Comparison of ENCODE assay signal across 8 cellular contexts in the genomic region with DNA sequence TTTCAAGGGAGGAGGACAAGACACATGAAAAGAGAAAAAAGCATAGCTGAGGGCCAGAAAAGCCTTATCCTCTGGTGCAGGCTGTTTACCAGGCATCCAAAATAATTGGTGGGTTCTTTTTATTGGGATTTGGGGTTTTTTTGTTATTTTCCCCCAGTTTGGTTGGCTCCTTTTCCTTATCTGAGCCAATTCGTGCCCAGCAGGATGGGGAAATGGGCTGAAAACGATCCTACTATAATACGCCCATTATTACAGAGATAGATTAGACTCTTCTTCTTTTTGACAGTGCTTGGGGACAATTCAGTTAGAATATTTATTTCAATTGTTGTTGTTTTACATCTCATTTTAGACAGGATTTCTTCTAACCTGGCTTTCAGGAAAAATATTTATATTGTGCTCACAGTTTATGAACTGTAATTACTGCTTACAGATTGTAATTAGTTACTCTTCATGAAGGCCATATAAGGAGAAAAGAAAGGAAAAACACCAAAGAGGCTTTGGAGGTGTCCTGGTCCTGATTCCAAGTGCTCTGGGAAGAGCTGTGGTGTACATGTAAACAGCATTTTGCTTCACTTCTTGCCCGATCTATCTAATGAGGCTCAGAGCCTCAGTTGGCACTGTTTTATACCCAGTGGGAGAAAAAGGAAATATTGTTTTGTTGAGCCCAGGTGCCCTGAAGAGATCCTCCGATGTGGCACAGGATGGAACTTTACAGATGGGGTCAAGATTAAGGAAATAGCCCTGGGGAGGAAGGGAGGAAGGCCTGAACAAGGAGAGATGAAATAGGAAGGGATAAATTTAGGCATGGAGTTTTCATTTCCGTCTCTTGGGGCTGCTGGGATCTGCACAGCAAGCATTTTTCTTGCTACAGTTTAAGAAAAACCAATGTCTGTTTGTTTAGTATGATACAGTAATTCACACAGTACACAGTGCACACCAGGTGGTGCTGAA. TPM values are rescaled to one million over a fixed set of nuclear protein-coding genes. Genes with fewer than 3 reads are reported as not detected.
DNase-seq lines count a peak whose midpoint lies in the region; ATAC-seq and TF ChIP-seq lines count a peak whose summit lies in the region.

No MANE protein-coding gene starts in this region.

- DNase-seq in ELR (ENCODE audit: low read depth) = peak; percentile 44
- peak; percentile 64 for DNase-seq in KBM-7
- DNase-seq in activated CD4-positive, alpha-beta memory T cell treated with anti-CD3 and anti-CD28 coated beads, Interleukin-2, amount 10 ng/mL, durations not matched to agents 7 days and 5 days = no peak
- no peak for DNase-seq in Right ventricle myocardium superior
- DNase-seq in progenitor cell of endocrine pancreas (ENCODE audit: low spot score, unreplicated experiment) = no peak
- DNase-seq in NCI-H345 (lab: John Stamatoyannopoulos, UW) = no peak
- DNase-seq in ureter (ENCODE audit: low spot score) = no peak

- H3K4me3 Mint-ChIP-seq in activated CD4-positive, alpha-beta memory T cell treated with anti-CD3 and anti-CD28 coated beads, Interleukin-2, amount 10 ng/mL, durations not matched to agents 7 days and 5 days = peak overlapping the region; percentile 83
- peak overlapping the region; percentile 89 for H3K4me3 Mint-ChIP-seq in progenitor cell of endocrine pancreas (ENCODE audit: low read depth)

- ATAC-seq in Right ventricle myocardium superior (ENCODE audit: poor library complexity) = peak; percentile 28
- ATAC-seq in GM18511 (IDR thresholded peaks at IDR 0.05; ENCODE audit: unreplicated experiment) = no peak

- peaks cover 2% of the 10 kb centered on the region for H3K27me3 Mint-ChIP-seq in activated CD4-positive, alpha-beta memory T cell treated with anti-CD3 and anti-CD28 coated beads, Interleukin-2, amount 10 ng/mL, durations not matched to agents 7 days and 5 days
- peaks cover 3% of the 10 kb centered on the region for H3K27me3 Mint-ChIP-seq in progenitor cell of endocrine pancreas

- in situ Hi-C loops in KBM-7 (cut with MboI; ENCODE audit: low pct_unique_long_range_greater_than_20kb, low sequenced_read_pairs) = no loop called here

- peak overlapping the region; percentile 96 for H3K27ac Mint-ChIP-seq in activated CD4-positive, alpha-beta memory T cell treated with anti-CD3 and anti-CD28 coated beads, Interleukin-2, amount 10 ng/mL, durations not matched to agents 7 days and 5 days
- peak overlapping the region; percentile 93 for H3K27ac Mint-ChIP-seq in progenitor cell of endocrine pancreas

- TF ChIP-seq CTCF in progenitor cell of endocrine pancreas (IDR thresholded peaks at IDR 0.05; ENCODE audit: unreplicated experiment) = no peak

- intact Hi-C loops in Right ventricle myocardium superior (cut with DNase I) = no loop called here

- CTCF ChIA-PET in activated CD4-positive, alpha-beta memory T cell treated with anti-CD3 and anti-CD28 coated beads, Interleukin-2, amount 10 ng/mL, durations not matched to agents 7 days and 5 days (lab: Charles Lee) = interaction anchor here (0.7 to 1.9 kb wide), 3 partner anchors 13 to 17 kb away, joined by 3 to 5 read pairs (median 4); no protein-coding TSS in a partner anchor

- H3K36me3 Mint-ChIP-seq in activated CD4-positive, alpha-beta memory T cell treated with anti-CD3 and anti-CD28 coated beads, Interleukin-2, amount 10 ng/mL, durations not matched to agents 7 days and 5 days (ENCODE audit: low read depth) = peaks cover 15% of the 10 kb centered on the region
- H3K36me3 Mint-ChIP-seq in progenitor cell of endocrine pancreas (ENCODE audit: insufficient read depth) = peaks cover 8% of the 10 kb centered on the region

- H3K4me1 Mint-ChIP-seq in activated CD4-positive, alpha-beta memory T cell treated with anti-CD3 and anti-CD28 coated beads, Interleukin-2, amount 10 ng/mL, durations not matched to agents 7 days and 5 days = peaks cover 44% of the 10 kb centered on the region
- H3K4me1 Mint-ChIP-seq in progenitor cell of endocrine pancreas (ENCODE audit: low read depth) = peaks cover 23% of the 10 kb centered on the region

- H3K9me3 Mint-ChIP-seq in activated CD4-positive, alpha-beta memory T cell treated with anti-CD3 and anti-CD28 coated beads, Interleukin-2, amount 10 ng/mL, durations not matched to agents 7 days and 5 days = no peaks in the 10 kb centered on the region
- no peaks in the 10 kb centered on the region for H3K9me3 Mint-ChIP-seq in progenitor cell of endocrine pancreas (ENCODE audit: low read depth)

- POLR2A ChIA-PET in activated CD4-positive, alpha-beta memory T cell treated with anti-CD3 and anti-CD28 coated beads, Interleukin-2, amount 10 ng/mL, durations not matched to agents 7 days and 5 days (lab: Charles Lee) = interaction anchor here (0.9 to 6.3 kb wide), 14 partner anchors 8 to 445 kb away, joined by 3 to 115 read pairs (median 7); a partner anchor contains a TSS

RNA-seq across cellular contexts. Expression of a gene that starts 0.6 kb away (rescaled TPM):
- total RNA-seq in activated CD4-positive, alpha-beta memory T cell treated with anti-CD3 and anti-CD28 coated beads, Interleukin-2, amount 10 ng/mL, durations not matched to agents 7 days and 5 days = 10 to 100 TPM; 29.8 to 31.1 TPM
- total RNA-seq in Right ventricle myocardium superior = 58.4 TPM
- total RNA-seq in progenitor cell of endocrine pancreas = 39.0 and 39.2 TPM in 2 replicates
- total RNA-seq in ureter = 42.5 TPM

RNA-seq across cellular contexts. Expression of a gene that starts 11.1 kb away (rescaled TPM):
- total RNA-seq in activated CD4-positive, alpha-beta memory T cell treated with anti-CD3 and anti-CD28 coated beads, Interleukin-2, amount 10 ng/mL, durations not matched to agents 7 days and 5 days = 100 to 1,000 TPM; 133 to 139 TPM
- 58.1 TPM for total RNA-seq in Right ventricle myocardium superior
- total RNA-seq in progenitor cell of endocrine pancreas = 168 and 184 TPM in 2 replicates
- total RNA-seq in ureter = 113 TPM

RNA-seq across cellular contexts. Expression of a gene that starts 59.0 kb away (rescaled TPM):
- total RNA-seq in activated CD4-positive, alpha-beta memory T cell treated with anti-CD3 and anti-CD28 coated beads, Interleukin-2, amount 10 ng/mL, durations not matched to agents 7 days and 5 days = not detected
- total RNA-seq in Right ventricle myocardium superior (not detected), progenitor cell of endocrine pancreas (not detected in 2 replicates), ureter (not detected)

Comparison
In these comparisons a context has a peak if more than half of its experiments do, and no peak if none do; other contexts are left out.
1. DNase-seq: peak in ELR (single experiment) and KBM-7 (single experiment); none in activated CD4-positive, alpha-beta memory T cell treated with anti-CD3 and anti-CD28 coated beads, Interleukin-2, amount 10 ng/mL, durations not matched to agents 7 days and 5 days (single experiment), Right ventricle myocardium superior (single experiment), progenitor cell of endocrine pancreas (single experiment), NCI-H345 (single experiment) and ureter (single experiment).